16 cellular contexts compared by ENCODE assay signal in genomic region chr1:52913014-52913413, GRCh38. TPM values are rescaled to one million over a fixed set of nuclear protein-coding genes. Genes with fewer than 3 reads are reported as not detected.
DNase-seq lines count a peak whose midpoint lies in the region; ATAC-seq, FAIRE-seq and TF ChIP-seq lines count a peak whose summit lies in the region.
"Had no signal": no experiment of that assay in that cellular context is flagged by ENCODE, and none has a peak within 500 bp of the region (broad histone marks: within the 10 kb centered on the region; RNA-seq: fewer than 3 reads in every experiment).

No MANE protein-coding gene starts in this region.

- H3K4me1 ChIP-seq in right atrium auricular region (peaks cover 0 to 28% of the 10 kb centered on the region in 2 donors), left ventricle myocardium inferior (peaks cover 41% of the 10 kb centered on the region), HepG2 (ENCODE audit: insufficient read depth, low read length) (peaks cover 47% of the 10 kb centered on the region)
- H3K4me1 ChIP-seq: A549, BE2C, HAP-1 had no signal

- BruUV-seq in HepG2 (replicated peaks; lab: Mats Ljungman, UMichigan): TSS peak; percentile 24

- H3K79me2 ChIP-seq in HepG2 (ENCODE audit: insufficient read depth, low read length): peaks cover 4% of the 10 kb centered on the region

- H3K9ac ChIP-seq in HepG2 (ENCODE audit: insufficient read depth, low read depth, low read length): no peak overlapping the region

- no peaks in the 10 kb centered on the region for H3K9me3 Mint-ChIP-seq in WTC11
- H3K9me3 Mint-ChIP-seq: CD4-positive, alpha-beta memory T cell had no signal

- H3K4me3 Mint-ChIP-seq in WTC11: no peak overlapping the region
- H3K4me3 Mint-ChIP-seq: CD4-positive, alpha-beta memory T cell had no signal

- no peak for TF ChIP-seq POLR2A in HepG2 (IDR thresholded peaks at IDR 0.05; ENCODE audit: insufficient read depth in 1 of 2, low read depth in 2 of 2, low read length in 2 of 2)

- H3K27ac Mint-ChIP-seq in WTC11: peak overlapping the region; percentile 47

- TF ChIP-seq RAD21 in HepG2 (CRISPR knock-in tag; IDR thresholded peaks at IDR 0.05): no peak

- CTCF ChIA-PET in WTC11 (lab: Charles Lee) (no interaction called here), HepG2 (lab: Yijun Ruan, JAX; ENCODE audit: low intra/inter-chr PET ratio, low total read pairs) (no interaction called here)

- DNase-seq in right atrium auricular region (ENCODE audit: low spot score) (peak; percentile 13), left ventricle myocardium inferior (no peak), WTC11 (ENCODE audit: low spot score) (no peak), HepG2 (ENCODE audit: low spot score) (no peak), SIG-M5 (lab: John Stamatoyannopoulos, UW) (no peak), DMS79 treated with DMSO at 0.1 percent for 48 hours (lab: John Stamatoyannopoulos, UW) (no peak), MG63 (no peak)
- DNase-seq: CD4-positive, alpha-beta memory T cell; DMS153; DND-41; GF-D8 had no signal

- H3K4me2 ChIP-seq in HepG2 (ENCODE audit: low read depth, low read length): no peak overlapping the region
- H3K4me2 ChIP-seq: A549 had no signal

- H3K4me3 ChIP-seq in right atrium auricular region (no peak overlapping the region), left ventricle myocardium inferior (no peak overlapping the region), HepG2 (replicated peaks in 1 of 3; ENCODE audit: insufficient read depth in 1 of 3, low read depth in 2 of 3, low read length in 3 of 3) (no peak overlapping the region), MG63 (no peak overlapping the region)
- H3K4me3 ChIP-seq: A549, HAP-1 had no signal

- no peaks in the 10 kb centered on the region for H3K36me3 Mint-ChIP-seq in WTC11

- POLR2A ChIA-PET in WTC11 (lab: Charles Lee) (no interaction called here), HepG2 (lab: Yijun Ruan, JAX) (no interaction called here)

- ATAC-seq in WTC11 (no peak), HepG2 (no peak; the same call in 2 of the 3 replicates)

- H3K27ac ChIP-seq in right atrium auricular region (no peak overlapping the region), left ventricle myocardium inferior (replicated peaks) (no peak overlapping the region), HepG2 (ENCODE audit: extremely low read length, insufficient read depth, low read length) (no peak overlapping the region)
- H3K27ac ChIP-seq: A549, C4-2B had no signal

- 0 out of 2 replicates have a peak, but pooled peaks cover 3% of the 10 kb centered on the region for H3K4me1 Mint-ChIP-seq in WTC11

- H3K9me3 ChIP-seq in right atrium auricular region: no peaks in the 10 kb centered on the region
- H3K9me3 ChIP-seq in left ventricle myocardium inferior (replicated peaks): no peaks in the 10 kb centered on the region
- no peaks in the 10 kb centered on the region for H3K9me3 ChIP-seq in HepG2 (ENCODE audit: low read length)
- no peaks in the 10 kb centered on the region for H3K9me3 ChIP-seq in MG63
- H3K9me3 ChIP-seq: A549, BE2C, HAP-1 had no signal

- H2AFZ ChIP-seq in HepG2 (ENCODE audit: low read length): no peak overlapping the region

- H3K27me3 ChIP-seq in right atrium auricular region: no peaks in the 10 kb centered on the region
- no peaks in the 10 kb centered on the region for H3K27me3 ChIP-seq in left ventricle myocardium inferior (ENCODE audit: low read depth)
- H3K27me3 ChIP-seq in HepG2 (ENCODE audit: control insufficient read depth in 1 of 2, insufficient read depth in 2 of 2, low read length in 2 of 2): no peaks in the 10 kb centered on the region
- no peaks in the 10 kb centered on the region for H3K27me3 ChIP-seq in MG63
- H3K27me3 ChIP-seq: BE2C had no signal

- no peaks in the 10 kb centered on the region for H3K27me3 Mint-ChIP-seq in WTC11 (ENCODE audit: low read depth)
- H3K27me3 Mint-ChIP-seq: CD4-positive, alpha-beta memory T cell had no signal

- WGBS in HepG2 (ENCODE audit: low lambda C conversion rate): 81% methylated on average over 3 of the region's 3 CpGs

- intact Hi-C loops in left ventricle myocardium inferior (cut with micrococcal nuclease): no loop called here
- intact Hi-C loops in HepG2 (cut with micrococcal nuclease; ENCODE audit: unreplicated experiment): no loop called here

- FAIRE-seq in HepG2 (lab: Jason Lieb, UNC): no peak
- FAIRE-seq: A549, H1 had no signal

- in situ Hi-C loops in HepG2 (cut with HindIII; ENCODE audit: extremely low pct_ligation_motif_present, low pct_unique_long_range_greater_than_20kb): no loop called here

- no peak for TF ChIP-seq CTCF in right atrium auricular region (IDR thresholded peaks at IDR 0.05)
- no peak for TF ChIP-seq CTCF in left ventricle myocardium inferior (IDR thresholded peaks at IDR 0.05; ENCODE audit: borderline replicate concordance)
- no peak for TF ChIP-seq CTCF in WTC11 (IDR thresholded peaks at IDR 0.05)
- TF ChIP-seq CTCF in HepG2 (CRISPR knock-in tag; IDR thresholded peaks at IDR 0.05): no peak

- H3K36me3 ChIP-seq in right atrium auricular region (no peaks in the 10 kb centered on the region), left ventricle myocardium inferior (peaks cover 15% of the 10 kb centered on the region), HepG2 (replicated peaks in 1 of 2; ENCODE audit: control insufficient read depth in 1 of 2, insufficient read depth in 2 of 2, low read length in 2 of 2) (peaks cover 0 to 7% of the 10 kb centered on the region in 2 experiments; a peak in 1 of 5 replicates), MG63 (peaks cover 3% of the 10 kb centered on the region)
- H3K36me3 ChIP-seq: BE2C, HAP-1 had no signal

- no peaks in the 10 kb centered on the region for H4K20me1 ChIP-seq in HepG2 (ENCODE audit: insufficient read depth, low read length)

- TF ChIP-seq EP300 in HepG2 (IDR thresholded peaks at IDR 0.05; ENCODE audit: low read depth in 2 of 2, low read length in 2 of 2): no peak
- TF ChIP-seq EP300 in HepG2 (CRISPR knock-in tag; IDR thresholded peaks at IDR 0.05; ENCODE audit: borderline replicate concordance): no peak

TF ChIP-seq in WTC11, 78 proteins besides CTCF, POLR2A, EP300 and RAD21:
- no peak for TF ChIP-seq TP53 (CRISPR knock-in tag; IDR thresholded peaks at IDR 0.05)

RNA-seq across cellular contexts. Expression of gene ECHDC2, which starts 8.5 kb away (rescaled TPM):
- total RNA-seq in right atrium auricular region: 10 to 100 TPM; 50.4 to 53.1 TPM
- total RNA-seq in left ventricle myocardium inferior: 119 TPM
- total RNA-seq in WTC11 (2021): 27.8 to 41.0 TPM (median 34.7 TPM) in 3 replicates
- 27.3 and 48.1 TPM in 2 replicates for total RNA-seq in HepG2 (2016; rRNA removed; fragmentation: Illumina TruSeq; extraction: Trizol)
- total RNA-seq in HepG2 (2016; cell fraction: cytosol; rRNA removed; fragmentation: Illumina TruSeq; extraction: Trizol; ENCODE audit: low read depth): 14.4 and 15.0 TPM in 2 replicates
- 24.1 and 48.7 TPM in 2 replicates for total RNA-seq in HepG2 (2016; cell fraction: insoluble cytoplasmic fraction; rRNA removed; fragmentation: Illumina TruSeq; extraction: Trizol)
- total RNA-seq in HepG2 (2016; cell fraction: membrane; rRNA removed; fragmentation: Illumina TruSeq; extraction: Trizol): 27.6 and 28.1 TPM in 2 replicates
- 47.0 and 57.5 TPM in 2 replicates for total RNA-seq in HepG2 (2016; cell fraction: nucleus; rRNA removed; fragmentation: Illumina TruSeq; extraction: Trizol)
- 90.3 and 107 TPM in 2 replicates for polyA plus RNA-seq in HepG2 (2011; rRNA removed)
- polyA plus RNA-seq in HepG2 (2011; cell fraction: cytosol; rRNA removed): 28.8 and 33.6 TPM in 2 replicates
- polyA plus RNA-seq in HepG2 (2011; cell fraction: nucleus; rRNA removed): 324 and 383 TPM in 2 replicates
- 92.3 and 94.6 TPM in 2 replicates for polyA plus RNA-seq in HepG2 (2012)
- 10.1 and 14.1 TPM in 2 replicates for polyA plus RNA-seq in HepG2 (2016; cell fraction: cytosol; fragmentation: Illumina TruSeq; extraction: Trizol; ENCODE audit: low read depth)
- 25.0 and 28.2 TPM in 2 replicates for polyA plus RNA-seq in HepG2 (2016; cell fraction: insoluble cytoplasmic fraction; fragmentation: Illumina TruSeq; extraction: Trizol; ENCODE audit: low read depth)
- 15.4 and 18.5 TPM in 2 replicates for polyA plus RNA-seq in HepG2 (2016; cell fraction: membrane; fragmentation: Illumina TruSeq; extraction: Trizol; ENCODE audit: low read depth)
- polyA plus RNA-seq in HepG2 (2016; cell fraction: nucleus; fragmentation: Illumina TruSeq; extraction: Trizol; ENCODE audit: insufficient read depth, low read depth): 222 and 224 TPM in 2 replicates
- polyA minus RNA-seq in HepG2 (2011; rRNA and poly(A)+ RNA removed; ENCODE audit: low replicate concordance): 2.4 and 35.6 TPM in 2 replicates
- polyA minus RNA-seq in HepG2 (2011; cell fraction: cytosol; rRNA and poly(A)+ RNA removed): 5.5 and 7.3 TPM in 2 replicates
- 75.6 and 105 TPM in 2 replicates for polyA minus RNA-seq in HepG2 (2011; cell fraction: nucleus; rRNA and poly(A)+ RNA removed)
- 11.8 and 28.2 TPM in 2 replicates for total RNA-seq in MG63 (2014; rRNA removed; shearing (Covaris generic); ENCODE audit: low replicate concordance)

RNA-seq across cellular contexts. Expression of gene SCP2, which starts 14.1 kb away (rescaled TPM):
- total RNA-seq in right atrium auricular region (100 to 1,000 TPM in 1 of 2 donors, 10 to 100 TPM in 1; 67.1 to 163 TPM), left ventricle myocardium inferior (130 TPM), WTC11 (2021) (56.4 to 60.4 TPM (median 56.8 TPM) in 3 replicates), HepG2 (2016; rRNA removed; fragmentation: Illumina TruSeq; extraction: Trizol) (133 and 215 TPM in 2 replicates)
- total RNA-seq in HepG2 (2016; cell fraction: cytosol; rRNA removed; fragmentation: Illumina TruSeq; extraction: Trizol; ENCODE audit: low read depth): 13.3 and 15.9 TPM in 2 replicates
- total RNA-seq in HepG2 (2016; cell fraction: insoluble cytoplasmic fraction; rRNA removed; fragmentation: Illumina TruSeq; extraction: Trizol): 133 and 225 TPM in 2 replicates
- 33.4 and 38.1 TPM in 2 replicates for total RNA-seq in HepG2 (2016; cell fraction: membrane; rRNA removed; fragmentation: Illumina TruSeq; extraction: Trizol)
- total RNA-seq in HepG2 (2016; cell fraction: nucleus; rRNA removed; fragmentation: Illumina TruSeq; extraction: Trizol): 54.5 and 57.0 TPM in 2 replicates
- 45.6 and 59.0 TPM in 2 replicates for polyA plus RNA-seq in HepG2 (2011; rRNA removed)
- polyA plus RNA-seq in HepG2 (2011; cell fraction: cytosol; rRNA removed): 21.7 and 41.8 TPM in 2 replicates
- polyA plus RNA-seq in HepG2 (2011; cell fraction: nucleus; rRNA removed): 11.2 and 21.2 TPM in 2 replicates
- polyA plus RNA-seq in HepG2 (2012): 88.5 and 194 TPM in 2 replicates
- 12.4 and 13.4 TPM in 2 replicates for polyA plus RNA-seq in HepG2 (2016; cell fraction: cytosol; fragmentation: Illumina TruSeq; extraction: Trizol; ENCODE audit: low read depth)
- 220 and 248 TPM in 2 replicates for polyA plus RNA-seq in HepG2 (2016; cell fraction: insoluble cytoplasmic fraction; fragmentation: Illumina TruSeq; extraction: Trizol; ENCODE audit: low read depth)
- polyA plus RNA-seq in HepG2 (2016; cell fraction: membrane; fragmentation: Illumina TruSeq; extraction: Trizol; ENCODE audit: low read depth): 28.4 and 29.4 TPM in 2 replicates
- 75.9 and 81.4 TPM in 2 replicates for polyA plus RNA-seq in HepG2 (2016; cell fraction: nucleus; fragmentation: Illumina TruSeq; extraction: Trizol; ENCODE audit: insufficient read depth, low read depth)
- polyA minus RNA-seq in HepG2 (2011; rRNA and poly(A)+ RNA removed; ENCODE audit: low replicate concordance): 12.4 and 19.8 TPM in 2 replicates
- 30.3 and 35.0 TPM in 2 replicates for polyA minus RNA-seq in HepG2 (2011; cell fraction: cytosol; rRNA and poly(A)+ RNA removed)
- 32.4 and 42.5 TPM in 2 replicates for polyA minus RNA-seq in HepG2 (2011; cell fraction: nucleus; rRNA and poly(A)+ RNA removed)
- total RNA-seq in MG63 (2014; rRNA removed; shearing (Covaris generic); ENCODE audit: low replicate concordance): 74.0 and 115 TPM in 2 replicates
